ENCODE assay signal across 13 cellular contexts in the genomic region with DNA sequence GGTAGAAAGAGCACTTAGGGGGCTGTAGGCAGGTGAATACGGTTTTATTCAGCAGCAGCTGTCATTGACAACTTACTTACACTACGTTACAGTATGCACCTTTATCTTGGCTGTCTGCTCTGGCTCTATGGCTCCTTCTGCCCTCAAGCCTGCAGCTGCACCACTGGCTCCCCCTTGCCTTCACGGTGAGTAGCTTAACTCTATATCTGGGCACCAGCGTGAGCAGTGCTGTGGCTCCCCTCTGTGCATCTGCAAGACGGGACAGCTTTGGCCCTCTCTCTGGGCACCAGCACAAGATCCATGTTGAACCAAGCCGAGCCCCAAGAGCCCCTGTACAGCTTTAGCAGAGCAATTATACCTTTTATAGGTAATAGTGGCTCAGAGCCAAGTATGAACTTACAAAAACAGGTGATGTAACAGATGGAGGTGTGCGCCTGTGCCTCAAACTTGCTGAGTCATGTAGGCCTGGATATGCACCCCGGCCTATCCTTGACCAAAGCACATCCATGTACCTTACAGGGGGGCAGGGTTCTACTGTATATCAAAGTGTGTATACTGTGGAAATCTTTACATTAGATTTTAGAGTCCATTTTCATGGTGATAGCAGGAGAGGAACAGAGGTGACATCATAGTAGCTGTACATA.
A peak's percentile ranks its signal among the peaks of the same experiment; 100 is the strongest.
DNase-seq lines count a peak whose midpoint lies in the region; ATAC-seq and TF ChIP-seq lines count a peak whose summit lies in the region.
"Had no signal": no experiment of that assay in that cellular context is flagged by ENCODE, and none has a peak within 500 bp of the region (broad histone marks: within the 10 kb centered on the region; RNA-seq: fewer than 3 reads in every experiment).

No MANE protein-coding gene starts in this region.

- no peaks in the 10 kb centered on the region for H3K9me2 ChIP-seq in Loucy (replicated peaks; ENCODE audit: low read depth, low read length)

- no peaks in the 10 kb centered on the region for H3K9me3 ChIP-seq in Loucy (ENCODE audit: insufficient read depth, low read depth, low read length)
- no peaks in the 10 kb centered on the region for H3K9me3 ChIP-seq in mesenchymal stem cell (ENCODE audit: control insufficient read depth, low read length)
- H3K9me3 ChIP-seq: gastroesophageal sphincter, uterus had no signal

- no peaks in the 10 kb centered on the region for H3K4me1 ChIP-seq in Loucy (ENCODE audit: insufficient read depth, low read length, poor library complexity, severe bottlenecking)
- H3K4me1 ChIP-seq in mesenchymal stem cell (ENCODE audit: control insufficient read depth, insufficient read depth, low read depth, low read length) = no peaks in the 10 kb centered on the region
- H3K4me1 ChIP-seq: gastroesophageal sphincter, uterus had no signal

- no peak overlapping the region for H2BK15ac ChIP-seq in mesenchymal stem cell (ENCODE audit: low read depth, poor library complexity, severe bottlenecking)

- H3K79me2 ChIP-seq in Loucy (ENCODE audit: insufficient read depth, low read length) = no peaks in the 10 kb centered on the region

- H3K18ac ChIP-seq in mesenchymal stem cell (ENCODE audit: low read depth in 1 of 2, low read length in 2 of 2) = no peak overlapping the region

- no peak overlapping the region for H3K23ac ChIP-seq in mesenchymal stem cell (ENCODE audit: low read length in 2 of 2)

- H4K8ac ChIP-seq in mesenchymal stem cell (ENCODE audit: low read length) = peak overlapping the region; percentile 63

- H3K27ac Mint-ChIP-seq in activated CD8-positive, alpha-beta T cell treated with anti-CD3 and anti-CD28 coated beads for 36 hours = no peak overlapping the region
- H3K27ac Mint-ChIP-seq in activated CD8-positive, alpha-beta T cell treated with anti-CD3 and anti-CD28 coated beads, Interleukin-2, amount 10 ng/mL, durations not matched to agents 7 days and 5 days = no peak overlapping the region

- POLR2A ChIA-PET in activated CD8-positive, alpha-beta T cell treated with anti-CD3 and anti-CD28 coated beads for 36 hours (lab: Charles Lee) = no interaction called here
- POLR2A ChIA-PET in activated CD8-positive, alpha-beta T cell treated with anti-CD3 and anti-CD28 coated beads, Interleukin-2, amount 10 ng/mL, durations not matched to agents 7 days and 5 days (lab: Charles Lee) = no interaction called here

- no peak overlapping the region for H3K27ac ChIP-seq in mesenchymal stem cell (ENCODE audit: low read length, poor library complexity, severe bottlenecking)
- H3K27ac ChIP-seq: gastroesophageal sphincter, uterus had no signal

- H3K36me3 Mint-ChIP-seq in activated CD8-positive, alpha-beta T cell treated with anti-CD3 and anti-CD28 coated beads for 36 hours (ENCODE audit: low read depth) = no peaks in the 10 kb centered on the region
- H3K36me3 Mint-ChIP-seq in activated CD8-positive, alpha-beta T cell treated with anti-CD3 and anti-CD28 coated beads, Interleukin-2, amount 10 ng/mL, durations not matched to agents 7 days and 5 days (ENCODE audit: low read depth) = peaks cover 19% of the 10 kb centered on the region

- intact Hi-C loops in activated CD8-positive, alpha-beta T cell treated with anti-CD3 and anti-CD28 coated beads for 36 hours (cut with micrococcal nuclease) = no loop called here

- no peak overlapping the region for H3K4me2 ChIP-seq in Loucy (ENCODE audit: low read depth, low read length, poor library complexity, severe bottlenecking)
- no peak overlapping the region for H3K4me2 ChIP-seq in mesenchymal stem cell (ENCODE audit: low read length, poor library complexity, severe bottlenecking)

- no peaks in the 10 kb centered on the region for H3F3A ChIP-seq in Loucy (ENCODE audit: low read depth)

- H2AFZ ChIP-seq in Loucy (ENCODE audit: low read length) = no peak overlapping the region
- no peak overlapping the region for H2AFZ ChIP-seq in mesenchymal stem cell (ENCODE audit: low read depth, low read length)

- H3K9me3 Mint-ChIP-seq in activated CD8-positive, alpha-beta T cell treated with anti-CD3 and anti-CD28 coated beads for 36 hours = peaks cover 5% of the 10 kb centered on the region
- H3K9me3 Mint-ChIP-seq in activated CD8-positive, alpha-beta T cell treated with anti-CD3 and anti-CD28 coated beads, Interleukin-2, amount 10 ng/mL, durations not matched to agents 7 days and 5 days (ENCODE audit: insufficient read depth) = peaks cover 14% of the 10 kb centered on the region

- CTCF ChIA-PET in activated CD8-positive, alpha-beta T cell treated with anti-CD3 and anti-CD28 coated beads for 36 hours (lab: Charles Lee) = interaction anchor here (0.5 to 1.1 kb wide), 3 partner anchors 107 to 419 kb away, joined by 3 to 4 read pairs (median 3); no protein-coding TSS in a partner anchor
- CTCF ChIA-PET in activated CD8-positive, alpha-beta T cell treated with anti-CD3 and anti-CD28 coated beads, Interleukin-2, amount 10 ng/mL, durations not matched to agents 7 days and 5 days (lab: Charles Lee) = interaction anchor here (0.7 to 1.4 kb wide), 2 partner anchors 21 to 201 kb away, joined by 3 to 4 read pairs; no protein-coding TSS in a partner anchor

- no peaks in the 10 kb centered on the region for H3K4me1 Mint-ChIP-seq in activated CD8-positive, alpha-beta T cell treated with anti-CD3 and anti-CD28 coated beads for 36 hours (ENCODE audit: low read depth)
- H3K4me1 Mint-ChIP-seq in activated CD8-positive, alpha-beta T cell treated with anti-CD3 and anti-CD28 coated beads, Interleukin-2, amount 10 ng/mL, durations not matched to agents 7 days and 5 days (ENCODE audit: low read depth) = peaks cover 3% of the 10 kb centered on the region

- H3K79me1 ChIP-seq in mesenchymal stem cell (replicated peaks; ENCODE audit: low read length, poor library complexity, severe bottlenecking) = no peaks in the 10 kb centered on the region

- no peak overlapping the region for H3K4me3 Mint-ChIP-seq in activated CD8-positive, alpha-beta T cell treated with anti-CD3 and anti-CD28 coated beads for 36 hours
- no peak overlapping the region for H3K4me3 Mint-ChIP-seq in activated CD8-positive, alpha-beta T cell treated with anti-CD3 and anti-CD28 coated beads, Interleukin-2, amount 10 ng/mL, durations not matched to agents 7 days and 5 days

- H3K4me3 ChIP-seq in Loucy (ENCODE audit: low read length, poor library complexity, severe bottlenecking) = no peak overlapping the region
- no peak overlapping the region for H3K4me3 ChIP-seq in mesenchymal stem cell (ENCODE audit: insufficient read depth in 1 of 2, low read depth in 1 of 2, low read length in 2 of 2)
- H3K4me3 ChIP-seq: gastroesophageal sphincter, uterus had no signal

- no peak for TF ChIP-seq CTCF in activated CD8-positive, alpha-beta T cell treated with anti-CD3 and anti-CD28 coated beads for 36 hours (IDR thresholded peaks at IDR 0.05)
- peak; percentile 24 for TF ChIP-seq CTCF in Loucy (conservative IDR thresholded peaks at IDR 0.05; ENCODE audit: low read length)

- 87% methylated on average over 7 of the region's 8 CpGs for WGBS in mesenchymal stem cell

- ATAC-seq in activated CD8-positive, alpha-beta T cell treated with anti-CD3 and anti-CD28 coated beads for 36 hours = peak; percentile 27
- ATAC-seq in activated CD8-positive, alpha-beta T cell treated with anti-CD3 and anti-CD28 coated beads, Interleukin-2, amount 10 ng/mL, durations not matched to agents 7 days and 5 days = no peak
- ATAC-seq in HG02763 (IDR thresholded peaks at IDR 0.05; ENCODE audit: unreplicated experiment) = no peak
- ATAC-seq: gastroesophageal sphincter, left lobe of liver had no signal

- H2BK5ac ChIP-seq in mesenchymal stem cell (ENCODE audit: low read depth, low read length, poor library complexity, severe bottlenecking) = no peak overlapping the region

- H4K20me1 ChIP-seq in Loucy (ENCODE audit: insufficient read depth, low read length, poor library complexity, severe bottlenecking) = no peaks in the 10 kb centered on the region

- no peak overlapping the region for H4K91ac ChIP-seq in mesenchymal stem cell (ENCODE audit: low read length)

- H3K27me3 Mint-ChIP-seq in activated CD8-positive, alpha-beta T cell treated with anti-CD3 and anti-CD28 coated beads for 36 hours = no peaks in the 10 kb centered on the region
- H3K27me3 Mint-ChIP-seq in activated CD8-positive, alpha-beta T cell treated with anti-CD3 and anti-CD28 coated beads, Interleukin-2, amount 10 ng/mL, durations not matched to agents 7 days and 5 days (ENCODE audit: low read depth) = no peaks in the 10 kb centered on the region

- H2AK5ac ChIP-seq in mesenchymal stem cell (ENCODE audit: low read length, severe bottlenecking) = no peak overlapping the region

- no peak overlapping the region for H2BK120ac ChIP-seq in mesenchymal stem cell (ENCODE audit: low read depth, low read length)

- H3K9ac ChIP-seq in Loucy (ENCODE audit: low read depth, low read length, poor library complexity, severe bottlenecking) (no peak overlapping the region), mesenchymal stem cell (ENCODE audit: low read length) (no peak overlapping the region)

- H3K36me3 ChIP-seq in Loucy (ENCODE audit: insufficient read depth, low read length) = no peaks in the 10 kb centered on the region
- H3K36me3 ChIP-seq in mesenchymal stem cell (ENCODE audit: control insufficient read depth in 1 of 2, insufficient read depth in 2 of 2, low read depth in 1 of 2, low read length in 2 of 2) = peaks cover 0 to 3% of the 10 kb centered on the region in 2 experiments
- H3K36me3 ChIP-seq: gastroesophageal sphincter, uterus had no signal

- no peaks in the 10 kb centered on the region for H3K27me3 ChIP-seq in Loucy (ENCODE audit: insufficient read depth, low read length, poor library complexity, severe bottlenecking)
- no peaks in the 10 kb centered on the region for H3K27me3 ChIP-seq in mesenchymal stem cell (ENCODE audit: control insufficient read depth in 1 of 2, insufficient read depth in 1 of 2, low read length in 2 of 2)
- H3K27me3 ChIP-seq: gastroesophageal sphincter, uterus had no signal

- no peak overlapping the region for H2BK12ac ChIP-seq in mesenchymal stem cell (ENCODE audit: low read length in 2 of 2)

- peak; percentile 12 for DNase-seq in activated CD8-positive, alpha-beta T cell treated with anti-CD3 and anti-CD28 coated beads for 36 hours
- no peak for DNase-seq in activated CD8-positive, alpha-beta T cell treated with anti-CD3 and anti-CD28 coated beads, Interleukin-2, amount 10 ng/mL, durations not matched to agents 7 days and 5 days
- DNase-seq in UCSD-AML1 (lab: John Stamatoyannopoulos, UW; ENCODE audit: unreplicated experiment) (peak; percentile 17), mesenchymal stem cell (no peak), NAMALWA (ENCODE audit: low spot score) (no peak)
- DNase-seq in stimulated activated CD4-positive, alpha-beta T cell treated with anti-CD3 and anti-CD28 coated beads, Interleukin-2, amount 100 ng/mL, for 48 hours = no peak
- DNase-seq: NCI-H2081 treated with DMSO at 0.1 percent for 48 hours, SW 1271, uterus had no signal

- no peak overlapping the region for H3K14ac ChIP-seq in mesenchymal stem cell (ENCODE audit: low read length in 2 of 2)

- H3K4ac ChIP-seq in mesenchymal stem cell (ENCODE audit: low read depth in 1 of 2, low read length in 2 of 2) = peak overlapping the region in 1 of 2 experiments; percentile 54

Comparison
In these comparisons a context has a peak if more than half of its experiments do, and no peak if none do; other contexts are left out.
1. DNase-seq: peak in activated CD8-positive, alpha-beta T cell treated with anti-CD3 and anti-CD28 coated beads for 36 hours (single experiment) and UCSD-AML1 (single experiment); none in activated CD8-positive, alpha-beta T cell treated with anti-CD3 and anti-CD28 coated beads, Interleukin-2, amount 10 ng/mL, durations not matched to agents 7 days and 5 days (single experiment), mesenchymal stem cell (single experiment), stimulated activated CD4-positive, alpha-beta T cell treated with anti-CD3 and anti-CD28 coated beads, Interleukin-2, amount 100 ng/mL, for 48 hours (0 of 2) and NAMALWA (single experiment).